Comparison of ENCODE assay signal across 13 cellular contexts in genomic region chr17:75901727-75902126, GRCh38. TPM values are rescaled to one million over a fixed set of nuclear protein-coding genes. Genes with fewer than 3 reads are reported as not detected.
DNase-seq lines count a peak whose midpoint lies in the region; TF ChIP-seq lines count a peak whose summit lies in the region.
"Had no signal": no experiment of that assay in that cellular context is flagged by ENCODE, and none has a peak within 500 bp of the region (broad histone marks: within the 10 kb centered on the region; RNA-seq: fewer than 3 reads in every experiment).

No MANE protein-coding gene starts in this region.

- no peak for DNase-seq in RWPE1 (ENCODE audit: low spot score)
- no peak for DNase-seq in neural crest cell (ENCODE audit: low read depth, low spot score)
- peak; percentile 67 for DNase-seq in spleen
- no peak for DNase-seq in activated T-helper 1 cell treated with anti-CD3 and anti-CD28 coated beads, Interleukin-12 subunit alpha, Interleukin-12 subunit beta, Interleukin-2, Interleukin-4 antibody, amounts not matched to agents 30 ng/mL and 10 ng/mL and 1 ng/mL, durations not matched to agents 14 hours and 24 hours and 36 hours (ENCODE audit: low spot score)
- DNase-seq in stimulated activated CD4-positive, alpha-beta T cell treated with anti-CD3 and anti-CD28 coated beads, Interleukin-4, amount 100 ng/mL, for 1 hour = no peak
- DNase-seq in stimulated activated CD8-positive, alpha-beta memory T cell treated with anti-CD3 and anti-CD28 coated beads, Interleukin-4, amount 100 ng/mL, for 48 hours = no peak
- DNase-seq: C1 segment of cervical spinal cord; Calu3; CD4-positive, alpha-beta T cell; DMS 273 treated with DMSO at 0.1 percent for 48 hours; GM23248 had no signal

- POLR2A ChIA-PET in RWPE1 (lab: Yijun Ruan, JAX; ENCODE audit: low non-redundant PET) = interaction anchor here (0.6 kb wide), 1 partner anchor 79 kb away, joined by 3 read pairs; no protein-coding TSS in a partner anchor

- no peaks in the 10 kb centered on the region for H3K27me3 Mint-ChIP-seq in IgD-negative memory B cell
- no peaks in the 10 kb centered on the region for H3K27me3 Mint-ChIP-seq in neural crest cell (ENCODE audit: low read depth)
- H3K27me3 Mint-ChIP-seq in activated T-helper 1 cell treated with anti-CD3 and anti-CD28 coated beads, Interleukin-12 subunit alpha, Interleukin-12 subunit beta, Interleukin-2, Interleukin-4 antibody, amounts not matched to agents 30 ng/mL and 10 ng/mL and 1 ng/mL, durations not matched to agents 14 hours and 24 hours and 36 hours (ENCODE audit: insufficient read depth) = no peaks in the 10 kb centered on the region
- H3K27me3 Mint-ChIP-seq: B cell; CD4-positive, alpha-beta T cell had no signal

- peak overlapping the region in 2 of 3 donors; percentile 39 to 64 for H3K27ac Mint-ChIP-seq in IgD-negative memory B cell
- H3K27ac Mint-ChIP-seq in neural crest cell (ENCODE audit: unreplicated experiment) = no peak overlapping the region
- no peak overlapping the region for H3K27ac Mint-ChIP-seq in activated T-helper 1 cell treated with anti-CD3 and anti-CD28 coated beads, Interleukin-12 subunit alpha, Interleukin-12 subunit beta, Interleukin-2, Interleukin-4 antibody, amounts not matched to agents 30 ng/mL and 10 ng/mL and 1 ng/mL, durations not matched to agents 14 hours and 24 hours and 36 hours
- H3K27ac Mint-ChIP-seq: B cell; CD4-positive, alpha-beta T cell had no signal

- H3K4me1 ChIP-seq in spleen = peaks cover 5 to 57% (median 34%) of the 10 kb centered on the region in 6 donors

- H3K4me3 Mint-ChIP-seq in IgD-negative memory B cell (peak overlapping the region in 2 of 4 donors; percentile 58 to 70), neural crest cell (peak overlapping the region; percentile 74)
- H3K4me3 Mint-ChIP-seq in activated T-helper 1 cell treated with anti-CD3 and anti-CD28 coated beads, Interleukin-12 subunit alpha, Interleukin-12 subunit beta, Interleukin-2, Interleukin-4 antibody, amounts not matched to agents 30 ng/mL and 10 ng/mL and 1 ng/mL, durations not matched to agents 14 hours and 24 hours and 36 hours = no peak overlapping the region
- H3K4me3 Mint-ChIP-seq: B cell had no signal

- H3K4me1 Mint-ChIP-seq in IgD-negative memory B cell (peaks cover 0 to 6% (median 4%) of the 10 kb centered on the region in 3 donors), neural crest cell (peaks cover 11% of the 10 kb centered on the region)
- peaks cover 19% of the 10 kb centered on the region for H3K4me1 Mint-ChIP-seq in activated T-helper 1 cell treated with anti-CD3 and anti-CD28 coated beads, Interleukin-12 subunit alpha, Interleukin-12 subunit beta, Interleukin-2, Interleukin-4 antibody, amounts not matched to agents 30 ng/mL and 10 ng/mL and 1 ng/mL, durations not matched to agents 14 hours and 24 hours and 36 hours (ENCODE audit: low read depth)

- H3K4me3 ChIP-seq in spleen = no peak overlapping the region
- H3K4me3 ChIP-seq: GM23248 had no signal

- TF ChIP-seq POLR2A in spleen (IDR thresholded peaks at IDR 0.05) = no peak

- no peaks in the 10 kb centered on the region for H3K9me3 ChIP-seq in spleen

- H3K27me3 ChIP-seq in spleen (replicated peaks in 1 of 7) = no peaks in the 10 kb centered on the region

- H3K36me3 Mint-ChIP-seq in IgD-negative memory B cell (no peaks in the 10 kb centered on the region), neural crest cell (ENCODE audit: low read depth) (no peaks in the 10 kb centered on the region)
- peaks cover 11% of the 10 kb centered on the region for H3K36me3 Mint-ChIP-seq in activated T-helper 1 cell treated with anti-CD3 and anti-CD28 coated beads, Interleukin-12 subunit alpha, Interleukin-12 subunit beta, Interleukin-2, Interleukin-4 antibody, amounts not matched to agents 30 ng/mL and 10 ng/mL and 1 ng/mL, durations not matched to agents 14 hours and 24 hours and 36 hours (ENCODE audit: low read depth)

- CTCF ChIA-PET in RWPE1 (lab: Yijun Ruan, JAX) = interaction anchor here (0.8 kb wide), 1 partner anchor 24 kb away, joined by 4 read pairs; the partner anchor contains the start of gene TRIM47

- TF ChIP-seq CTCF in RWPE1 (conservative IDR thresholded peaks at IDR 0.05; ENCODE audit: low read depth) = no peak
- TF ChIP-seq CTCF in neural crest cell (conservative IDR thresholded peaks at IDR 0.05) = no peak
- TF ChIP-seq CTCF in spleen (IDR thresholded peaks at IDR 0.05 in 8 of 11, conservative IDR thresholded peaks at IDR 0.05 in 3 of 11) = no peak

- intact Hi-C loops in spleen (cut with DNase I; ENCODE audit: low total_unique reads) = no loop called here
- intact Hi-C loops in activated T-helper 1 cell treated with anti-CD3 and anti-CD28 coated beads, Interleukin-12 subunit alpha, Interleukin-12 subunit beta, Interleukin-2, Interleukin-4 antibody, amounts not matched to agents 30 ng/mL and 10 ng/mL and 1 ng/mL, durations not matched to agents 14 hours and 24 hours and 36 hours (cut with micrococcal nuclease) = loop anchor here (10.0 kb wide), 1 partner anchor 373 kb away; no protein-coding TSS in a partner anchor

- H3K36me3 ChIP-seq in spleen = peaks cover 0 to 61% (median 48%) of the 10 kb centered on the region in 6 donors

- H3K9me3 Mint-ChIP-seq in IgD-negative memory B cell = no peaks in the 10 kb centered on the region
- no peaks in the 10 kb centered on the region for H3K9me3 Mint-ChIP-seq in neural crest cell
- no peaks in the 10 kb centered on the region for H3K9me3 Mint-ChIP-seq in activated T-helper 1 cell treated with anti-CD3 and anti-CD28 coated beads, Interleukin-12 subunit alpha, Interleukin-12 subunit beta, Interleukin-2, Interleukin-4 antibody, amounts not matched to agents 30 ng/mL and 10 ng/mL and 1 ng/mL, durations not matched to agents 14 hours and 24 hours and 36 hours
- H3K9me3 Mint-ChIP-seq: CD4-positive, alpha-beta T cell had no signal

- WGBS in spleen, 5 donors = 90 to 96% (median 93%) methylated on average over 5 to 18 of the region's 18 CpGs

- H3K27ac ChIP-seq in RWPE1 = peak overlapping the region; percentile 91
- H3K27ac ChIP-seq in spleen = no peak overlapping the region
- H3K27ac ChIP-seq: GM23248 had no signal

RNA-seq across cellular contexts. Expression of gene MRPL38, which starts 3.0 kb away (rescaled TPM):
- polyA plus RNA-seq in IgD-negative memory B cell (77.5 TPM), spleen (10 to 100 TPM; 59.3 to 90.3 (median 80.8) TPM)
- total RNA-seq in neural crest cell (111 and 115 TPM in 2 replicates), spleen (10 to 100 TPM; 40.1 to 90.6 (median 74.7) TPM)
- 151 and 160 TPM in 2 replicates for total RNA-seq in activated T-helper 1 cell treated with anti-CD3 and anti-CD28 coated beads, Interleukin-12 subunit alpha, Interleukin-12 subunit beta, Interleukin-2, Interleukin-4 antibody, amounts not matched to agents 30 ng/mL and 10 ng/mL and 1 ng/mL, durations not matched to agents 14 hours and 24 hours and 36 hours

RNA-seq across cellular contexts. Expression of gene TRIM65, which starts 5.0 kb away (rescaled TPM):
- polyA plus RNA-seq in IgD-negative memory B cell (25.0 TPM), spleen (10 to 100 TPM in 2 of 3 donors, 1 to 10 TPM in 1; 9.0 to 28.2 (median 11.6) TPM)
- total RNA-seq in neural crest cell (23.3 and 27.4 TPM in 2 replicates), spleen (10 to 100 TPM; 20.0 to 26.5 (median 23.5) TPM)
- 45.0 and 53.7 TPM in 2 replicates for total RNA-seq in activated T-helper 1 cell treated with anti-CD3 and anti-CD28 coated beads, Interleukin-12 subunit alpha, Interleukin-12 subunit beta, Interleukin-2, Interleukin-4 antibody, amounts not matched to agents 30 ng/mL and 10 ng/mL and 1 ng/mL, durations not matched to agents 14 hours and 24 hours and 36 hours

RNA-seq across cellular contexts. Expression of gene TRIM47, which starts 23.3 kb away (rescaled TPM):
- polyA plus RNA-seq in IgD-negative memory B cell (12.4 TPM), spleen (10 to 100 TPM; 28.1 to 42.0 (median 28.4) TPM)
- total RNA-seq in neural crest cell (0.91 and 1.9 TPM in 2 replicates), spleen (10 to 100 TPM; 30.8 to 73.8 (median 38.5) TPM)
- 30.5 and 32.7 TPM in 2 replicates for total RNA-seq in activated T-helper 1 cell treated with anti-CD3 and anti-CD28 coated beads, Interleukin-12 subunit alpha, Interleukin-12 subunit beta, Interleukin-2, Interleukin-4 antibody, amounts not matched to agents 30 ng/mL and 10 ng/mL and 1 ng/mL, durations not matched to agents 14 hours and 24 hours and 36 hours

RNA-seq across cellular contexts. Expression of gene FBF1, which starts 39.1 kb away (rescaled TPM):
- polyA plus RNA-seq in IgD-negative memory B cell (1.9 TPM), spleen (10 to 100 TPM in 1 of 3 donors, 1 to 10 TPM in 2; 5.2 to 14.4 (median 7.3) TPM)
- total RNA-seq in neural crest cell (21.7 and 25.9 TPM in 2 replicates), spleen (10 to 100 TPM in 4 of 7 donors, 1 to 10 TPM in 3; 7.7 to 16.0 (median 10.3) TPM)
- total RNA-seq in activated T-helper 1 cell treated with anti-CD3 and anti-CD28 coated beads, Interleukin-12 subunit alpha, Interleukin-12 subunit beta, Interleukin-2, Interleukin-4 antibody, amounts not matched to agents 30 ng/mL and 10 ng/mL and 1 ng/mL, durations not matched to agents 14 hours and 24 hours and 36 hours = 19.4 and 20.0 TPM in 2 replicates

RNA-seq across cellular contexts. Expression of gene WBP2, which starts 46.6 kb away (rescaled TPM):
- polyA plus RNA-seq in IgD-negative memory B cell (131 TPM), spleen (100 to 1,000 TPM in 1 of 3 donors, 10 to 100 TPM in 2; 70.2 to 104 (median 74.1) TPM)
- total RNA-seq in neural crest cell (49.3 and 53.3 TPM in 2 replicates), spleen (100 to 1,000 TPM in 4 of 7 donors, 10 to 100 TPM in 3; 46.7 to 144 (median 125) TPM)
- total RNA-seq in activated T-helper 1 cell treated with anti-CD3 and anti-CD28 coated beads, Interleukin-12 subunit alpha, Interleukin-12 subunit beta, Interleukin-2, Interleukin-4 antibody, amounts not matched to agents 30 ng/mL and 10 ng/mL and 1 ng/mL, durations not matched to agents 14 hours and 24 hours and 36 hours = 68.8 and 74.4 TPM in 2 replicates

Comparison
In these comparisons a context has a peak if more than half of its experiments do, and no peak if none do; other contexts are left out.
1. H3K27ac Mint-ChIP-seq: peak in IgD-negative memory B cell (2 of 3); none in neural crest cell (single experiment) and activated T-helper 1 cell treated with anti-CD3 and anti-CD28 coated beads, Interleukin-12 subunit alpha, Interleukin-12 subunit beta, Interleukin-2, Interleukin-4 antibody, amounts not matched to agents 30 ng/mL and 10 ng/mL and 1 ng/mL, durations not matched to agents 14 hours and 24 hours and 36 hours (single experiment).
2. RNA of gene TRIM47, which starts 23.3 kb away (total RNA-seq): 30.8 to 73.8 TPM in spleen and 30.5 to 32.7 TPM in activated T-helper 1 cell treated with anti-CD3 and anti-CD28 coated beads, Interleukin-12 subunit alpha, Interleukin-12 subunit beta, Interleukin-2, Interleukin-4 antibody, amounts not matched to agents 30 ng/mL and 10 ng/mL and 1 ng/mL, durations not matched to agents 14 hours and 24 hours and 36 hours; 0.91 to 1.9 TPM in neural crest cell; every median in the first group is over 10 times any median in the second.